Comparison of ENCODE assay signal across 8 cellular contexts in the genomic region with DNA sequence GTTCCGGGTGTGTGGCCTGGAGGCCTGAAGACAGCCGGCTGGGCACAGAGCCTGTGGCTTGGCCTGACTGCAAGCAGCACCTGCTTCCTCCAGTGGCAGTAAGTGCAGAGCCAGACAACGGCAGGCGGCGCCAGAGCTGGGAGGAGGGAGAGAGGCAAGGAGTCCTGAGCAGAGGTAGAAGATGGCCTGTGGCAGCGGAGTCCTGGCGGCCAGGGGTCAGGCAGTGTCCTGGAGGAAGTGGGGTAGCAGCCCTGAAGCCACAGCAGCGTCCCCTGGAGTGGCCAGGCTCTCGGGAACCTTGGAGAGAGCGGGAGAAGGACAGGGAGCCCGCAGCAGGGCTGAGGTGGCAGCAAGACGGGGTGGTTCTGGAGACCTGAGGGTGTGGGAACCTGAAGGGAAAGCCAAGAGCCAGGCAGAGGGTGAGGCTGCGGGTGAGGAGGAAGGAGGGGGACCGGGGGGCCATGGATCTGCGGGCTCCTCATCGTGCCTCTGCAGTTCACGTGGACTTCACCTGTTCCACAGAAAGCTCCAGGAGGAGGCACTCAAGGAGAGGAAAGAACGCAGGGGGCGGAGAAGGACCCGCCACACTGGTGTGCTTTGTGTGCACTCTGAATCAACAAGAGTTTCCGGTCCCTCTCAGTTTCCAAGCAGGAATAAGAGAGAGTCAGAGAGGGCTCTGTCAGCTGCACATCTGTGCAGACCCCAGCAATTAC.
DNase-seq lines count a peak whose midpoint lies in the region; ATAC-seq and TF ChIP-seq lines count a peak whose summit lies in the region.

No MANE protein-coding gene starts in this region.

- H3K27ac Mint-ChIP-seq in naive B cell: peak overlapping the region in 5 of 6 donors; percentile 49 to 95 (median 54)
- H3K27ac Mint-ChIP-seq in activated T-cell treated with anti-CD3 and anti-CD28 coated beads, Interleukin-2, amount 50 U/mL, for 24 hours: no peak overlapping the region
- H3K27ac Mint-ChIP-seq in HFFc6: no peak overlapping the region

- DNase-seq in NCI-H1092 treated with DMSO at 0.1 percent for 48 hours (lab: John Stamatoyannopoulos, UW) (peak; percentile 59), T47D (ENCODE audit: low read depth in 1 of 2, low spot score in 1 of 2) (peak; percentile 41 to 70), naive B cell (no peak), coronary artery (ENCODE audit: low spot score) (no peak), HFFc6 (no peak)
- DNase-seq in activated T-cell treated with anti-CD3 and anti-CD28 coated beads, Interleukin-2, amount 50 U/mL, for 24 hours: no peak

- peaks cover 8 to 14% (median 10%) of the 10 kb centered on the region in 3 donors for H3K4me1 Mint-ChIP-seq in naive B cell
- H3K4me1 Mint-ChIP-seq in activated T-cell treated with anti-CD3 and anti-CD28 coated beads, Interleukin-2, amount 50 U/mL, for 24 hours (ENCODE audit: low read depth): no peaks in the 10 kb centered on the region
- no peaks in the 10 kb centered on the region; the same call in 1 of the 2 replicates for H3K4me1 Mint-ChIP-seq in HFFc6 (ENCODE audit: low read depth)

- H3K27ac ChIP-seq in C4-2B (peak overlapping the region; percentile 77), coronary artery (no peak overlapping the region)

- in situ Hi-C loops in T47D (cut with HindIII; ENCODE audit: low pct_unique_long_range_greater_than_20kb, low sequenced_read_pairs): no loop called here

- peak; percentile 79 for TF ChIP-seq CTCF in C4-2B (conservative IDR thresholded peaks at IDR 0.05)
- no peak for TF ChIP-seq CTCF in coronary artery (IDR thresholded peaks at IDR 0.05)
- TF ChIP-seq CTCF in HFFc6 (IDR thresholded peaks at IDR 0.05): no peak

- no peaks in the 10 kb centered on the region for H3K9me3 Mint-ChIP-seq in naive B cell
- H3K9me3 Mint-ChIP-seq in activated T-cell treated with anti-CD3 and anti-CD28 coated beads, Interleukin-2, amount 50 U/mL, for 24 hours: no peaks in the 10 kb centered on the region
- H3K9me3 Mint-ChIP-seq in HFFc6: no peaks in the 10 kb centered on the region

- no peak overlapping the region for H3K4me3 ChIP-seq in coronary artery

- H3K27me3 Mint-ChIP-seq in naive B cell (no peaks in the 10 kb centered on the region), HFFc6 (ENCODE audit: insufficient read depth) (peaks cover 3% of the 10 kb centered on the region)
- H3K27me3 Mint-ChIP-seq in activated T-cell treated with anti-CD3 and anti-CD28 coated beads, Interleukin-2, amount 50 U/mL, for 24 hours: no peaks in the 10 kb centered on the region

- H3K36me3 Mint-ChIP-seq in naive B cell (peaks cover 0 to 5% of the 10 kb centered on the region in 2 donors), HFFc6 (ENCODE audit: low read depth) (peaks cover 49% of the 10 kb centered on the region)
- H3K36me3 Mint-ChIP-seq in activated T-cell treated with anti-CD3 and anti-CD28 coated beads, Interleukin-2, amount 50 U/mL, for 24 hours (ENCODE audit: low read depth): peaks cover 70% of the 10 kb centered on the region

- H3K4me3 Mint-ChIP-seq in naive B cell (no peak overlapping the region), HFFc6 (no peak overlapping the region)
- no peak overlapping the region for H3K4me3 Mint-ChIP-seq in activated T-cell treated with anti-CD3 and anti-CD28 coated beads, Interleukin-2, amount 50 U/mL, for 24 hours

- no peak for ATAC-seq in naive B cell (ENCODE audit: low read depth in 2 of 2)
- no peak for ATAC-seq in HG02840 (IDR thresholded peaks at IDR 0.05; ENCODE audit: low FRiP score, unreplicated experiment)

Comparison
In these comparisons a context has a peak if more than half of its experiments do, and no peak if none do; other contexts are left out.
1. DNase-seq: peak in NCI-H1092 treated with DMSO at 0.1 percent for 48 hours (single experiment) and T47D (2 of 2); none in naive B cell (single experiment), activated T-cell treated with anti-CD3 and anti-CD28 coated beads, Interleukin-2, amount 50 U/mL, for 24 hours (single experiment), coronary artery (single experiment) and HFFc6 (single experiment).
2. H3K27ac Mint-ChIP-seq: peak in naive B cell (5 of 6); none in activated T-cell treated with anti-CD3 and anti-CD28 coated beads, Interleukin-2, amount 50 U/mL, for 24 hours (single experiment) and HFFc6 (single experiment).